ENCODE assay signal across 12 cellular contexts in genomic region chr2:34105015-34105767, GRCh38.
A peak's percentile ranks its signal among the peaks of the same experiment; 100 is the strongest.
DNase-seq lines count a peak whose midpoint lies in the region; ATAC-seq and TF ChIP-seq lines count a peak whose summit lies in the region.
"Had no signal": no experiment of that assay in that cellular context is flagged by ENCODE, and none has a peak within 500 bp of the region (broad histone marks: within the 10 kb centered on the region; RNA-seq: fewer than 3 reads in every experiment).

No MANE protein-coding gene starts in this region.

- H3K9me2 ChIP-seq in GM23338 (ENCODE audit: insufficient read depth): no peaks in the 10 kb centered on the region

- H3F3A ChIP-seq in GM23338 (replicated peaks; ENCODE audit: low read depth) (no peaks in the 10 kb centered on the region), smooth muscle cell (ENCODE audit: low read depth) (no peaks in the 10 kb centered on the region)

- intact Hi-C loops in right cardiac atrium (cut with DNase I): no loop called here

- H3K9me3 ChIP-seq in adipocyte (ENCODE audit: control insufficient read depth, low read length) (no peaks in the 10 kb centered on the region), smooth muscle cell (replicated peaks; ENCODE audit: low read depth) (no peaks in the 10 kb centered on the region), right cardiac atrium (ENCODE audit: control insufficient read depth, low read length) (no peaks in the 10 kb centered on the region)

- H3K36me3 Mint-ChIP-seq in GM23338 (ENCODE audit: low read depth): no peaks in the 10 kb centered on the region

- no peaks in the 10 kb centered on the region for H3K4me1 Mint-ChIP-seq in GM23338

- H3K9ac ChIP-seq in adipocyte (ENCODE audit: low read length) (no peak overlapping the region), smooth muscle cell (ENCODE audit: low read depth) (peak overlapping the region; percentile 9)

- no peak for ATAC-seq in GM23338
- no peak for ATAC-seq in right cardiac atrium

- H3K27me3 ChIP-seq in GM23338 (ENCODE audit: insufficient read depth) (no peaks in the 10 kb centered on the region), adipocyte (replicated peaks; ENCODE audit: control insufficient read depth, insufficient read depth, low read length) (no peaks in the 10 kb centered on the region), smooth muscle cell (ENCODE audit: low read depth) (no peaks in the 10 kb centered on the region), right cardiac atrium (ENCODE audit: control insufficient read depth, insufficient read depth) (no peaks in the 10 kb centered on the region)

- H3K4me3 ChIP-seq in GM23338: no peak overlapping the region
- peak overlapping the region; percentile 35 for H3K4me3 ChIP-seq in adipocyte (ENCODE audit: low read length)
- no peak overlapping the region for H3K4me3 ChIP-seq in foreskin fibroblast (ENCODE audit: low read depth in 1 of 2, low read length in 2 of 2)
- no peak overlapping the region for H3K4me3 ChIP-seq in smooth muscle cell
- no peak overlapping the region for H3K4me3 ChIP-seq in right cardiac atrium (ENCODE audit: low read length)

- no peak overlapping the region for H3K27ac ChIP-seq in GM23338 (ENCODE audit: low read depth)
- H3K27ac ChIP-seq in smooth muscle cell (ENCODE audit: low read depth): peak overlapping the region; percentile 64
- no peak overlapping the region for H3K27ac ChIP-seq in right cardiac atrium (ENCODE audit: low read length)

- no peaks in the 10 kb centered on the region for H3K4me1 ChIP-seq in GM23338 (ENCODE audit: insufficient read depth)
- H3K4me1 ChIP-seq in adipocyte (ENCODE audit: control insufficient read depth, insufficient read depth, low read length): peaks cover 14% of the 10 kb centered on the region
- no peaks in the 10 kb centered on the region for H3K4me1 ChIP-seq in smooth muscle cell (ENCODE audit: low read depth)
- H3K4me1 ChIP-seq in right cardiac atrium (ENCODE audit: control insufficient read depth, insufficient read depth, low read length): no peaks in the 10 kb centered on the region

- 68% methylated on average over 5 of the region's 5 CpGs for WGBS in smooth muscle cell (ENCODE audit: low lambda C conversion rate)
- 51% methylated on average over 5 of the region's 5 CpGs for WGBS in right cardiac atrium

- TF ChIP-seq CTCF in GM23338 (conservative IDR thresholded peaks at IDR 0.05; ENCODE audit: low read depth in 2 of 2) (no peak), foreskin fibroblast (IDR thresholded peaks at IDR 0.05; ENCODE audit: low read depth, low read length) (no peak), smooth muscle cell (IDR thresholded peaks at IDR 0.05; ENCODE audit: borderline replicate concordance, insufficient read depth, poor library complexity, severe bottlenecking) (no peak)

- H3K27ac Mint-ChIP-seq in GM23338: peak overlapping the region; percentile 2; the same call in 1 of the 2 replicates

- H3K4me2 ChIP-seq in GM23338 (no peak overlapping the region), smooth muscle cell (no peak overlapping the region)

- H3K79me2 ChIP-seq in GM23338 (replicated peaks; ENCODE audit: insufficient read depth) (no peaks in the 10 kb centered on the region), smooth muscle cell (ENCODE audit: low read depth) (no peaks in the 10 kb centered on the region)

- H2AFZ ChIP-seq in GM23338: no peak overlapping the region
- H2AFZ ChIP-seq in smooth muscle cell (ENCODE audit: low read depth): no peak overlapping the region

- H3K9me3 Mint-ChIP-seq in GM23338: no peaks in the 10 kb centered on the region

- H4K20me1 ChIP-seq in GM23338 (replicated peaks; ENCODE audit: insufficient read depth): no peaks in the 10 kb centered on the region
- H4K20me1 ChIP-seq in smooth muscle cell (ENCODE audit: low read depth): no peaks in the 10 kb centered on the region

- DNase-seq in GM23338 (ENCODE audit: low spot score) (no peak), adipocyte (ENCODE audit: low read depth) (peak; percentile 75), foreskin fibroblast (peak; percentile 31 to 83), smooth muscle cell (lab: John Stamatoyannopoulos, UW; ENCODE audit: unreplicated experiment) (no peak), hypothalamus (lab: John Stamatoyannopoulos, UW) (no peak), right cardiac atrium (no peak), mesenteric fat pad (ENCODE audit: low spot score) (no peak), NCI-H446 (lab: John Stamatoyannopoulos, UW) (no peak)
- DNase-seq: anterior cingulate cortex, NCI-H1417 treated with DMSO at 0.1 percent for 48 hours, NCI-H69, small intestine had no signal

- no peak overlapping the region for H3K4me3 Mint-ChIP-seq in GM23338

- H3K27me3 Mint-ChIP-seq in GM23338 (ENCODE audit: insufficient read depth, low read depth, poor library complexity): no peaks in the 10 kb centered on the region

- H3K36me3 ChIP-seq in GM23338 (ENCODE audit: insufficient read depth) (no peaks in the 10 kb centered on the region), adipocyte (ENCODE audit: control insufficient read depth, insufficient read depth, low read length, severe bottlenecking) (no peaks in the 10 kb centered on the region), smooth muscle cell (ENCODE audit: low read depth) (no peaks in the 10 kb centered on the region)

TF ChIP-seq in GM23338, 12 proteins besides CTCF, POLR2A, EP300 and RAD21:
- TF ChIP-seq STAT1 (IDR thresholded peaks at IDR 0.05; ENCODE audit: unreplicated experiment) (no peak), ZNF331 (CRISPR knock-in tag; IDR thresholded peaks at IDR 0.05; ENCODE audit: low read depth) (no peak), ZNF462 (CRISPR knock-in tag; IDR thresholded peaks at IDR 0.05) (no peak), EZH2 (IDR thresholded peaks at IDR 0.05; ENCODE audit: low read depth, unreplicated experiment) (no peak), EZH2phosphoT487 (IDR thresholded peaks at IDR 0.05; ENCODE audit: unreplicated experiment) (no peak), ZNF114 (CRISPR knock-in tag; IDR thresholded peaks at IDR 0.05) (no peak), CREB1 (CRISPR knock-in tag; IDR thresholded peaks at IDR 0.05; ENCODE audit: low read depth) (no peak)

Comparison
In these comparisons a context has a peak if more than half of its experiments do, and no peak if none do; other contexts are left out.
1. DNase-seq: peak in adipocyte (single experiment) and foreskin fibroblast (2 of 2); none in GM23338 (single experiment), smooth muscle cell (single experiment), hypothalamus (0 of 51), right cardiac atrium (0 of 3), mesenteric fat pad (single experiment) and NCI-H446 (0 of 2).